Comparison of ENCODE assay signal across 8 cellular contexts in genomic region chr4:185183622-185184281, GRCh38. TPM values are rescaled to one million over a fixed set of nuclear protein-coding genes. Genes with fewer than 3 reads are reported as not detected.
DNase-seq lines count a peak whose midpoint lies in the region; ATAC-seq and TF ChIP-seq lines count a peak whose summit lies in the region.

No MANE protein-coding gene starts in this region.

- H3K36me3 ChIP-seq in liver (ENCODE audit: control insufficient read depth in 4 of 4, insufficient read depth in 3 of 4, low read depth in 1 of 4, low read length in 3 of 4): peaks cover 0 to 7% (median under 1%) of the 10 kb centered on the region in 4 donors

- TF ChIP-seq CTCF in coronary artery (IDR thresholded peaks at IDR 0.05) (peak; percentile 64), liver (IDR thresholded peaks at IDR 0.05; ENCODE audit: low read depth, low read length, missing input control) (peak; percentile 67)

- no peak overlapping the region for H3K4me3 ChIP-seq in coronary artery
- no peak overlapping the region for H3K4me3 ChIP-seq in liver (ENCODE audit: low read depth in 1 of 3, low read length in 3 of 3)

- no peak overlapping the region for H3K27ac ChIP-seq in coronary artery
- H3K27ac ChIP-seq in liver (ENCODE audit: low read depth in 1 of 2, low read length in 2 of 2): no peak overlapping the region

- H3K9ac ChIP-seq in liver (ENCODE audit: low read depth in 1 of 2, low read length in 2 of 2): no peak overlapping the region

- peak; percentile 31 for DNase-seq in GM04503 (ENCODE audit: low read depth)
- peak; percentile 47 to 87 for DNase-seq in NCI-H526 (lab: John Stamatoyannopoulos, UW)
- DNase-seq in activated CD4-positive, alpha-beta T cell treated with anti-CD3 and anti-CD28 coated beads for 48 hours: peak; percentile 83
- no peak for DNase-seq in coronary artery (ENCODE audit: low spot score)
- peak; percentile 45 to 62 (median 52) for DNase-seq in stimulated activated CD4-positive, alpha-beta T cell treated with anti-CD3 and anti-CD28 coated beads, TNF-alpha, amount 100 ng/mL, for 24 hours (ENCODE audit: low read depth in 3 of 3)
- DNase-seq in HuH-7.5 (ENCODE audit: low spot score): no peak

- TF ChIP-seq RAD21 in liver (IDR thresholded peaks at IDR 0.05): peak; percentile 83 to 87

- ATAC-seq in HG03432 (IDR thresholded peaks at IDR 0.05; ENCODE audit: unreplicated experiment): peak; percentile 72

- no peaks in the 10 kb centered on the region for H3K4me1 ChIP-seq in liver (ENCODE audit: control insufficient read depth in 4 of 4, insufficient read depth in 4 of 4, low read length in 3 of 4)

- no peaks in the 10 kb centered on the region for H3K9me3 ChIP-seq in liver (ENCODE audit: control insufficient read depth in 4 of 4, low read length in 3 of 4)

- 46% methylated on average over 6 of the region's 6 CpGs for WGBS in liver

- H3K27me3 ChIP-seq in liver (ENCODE audit: control insufficient read depth in 4 of 4, insufficient read depth in 4 of 4, low read length in 3 of 4): no peaks in the 10 kb centered on the region

TF ChIP-seq in liver, 16 proteins besides CTCF, POLR2A, EP300 and RAD21:
- TF ChIP-seq EGR1 (IDR thresholded peaks at IDR 0.05; ENCODE audit: low read depth in 2 of 2): no peak
- TF ChIP-seq, protein P1, sequence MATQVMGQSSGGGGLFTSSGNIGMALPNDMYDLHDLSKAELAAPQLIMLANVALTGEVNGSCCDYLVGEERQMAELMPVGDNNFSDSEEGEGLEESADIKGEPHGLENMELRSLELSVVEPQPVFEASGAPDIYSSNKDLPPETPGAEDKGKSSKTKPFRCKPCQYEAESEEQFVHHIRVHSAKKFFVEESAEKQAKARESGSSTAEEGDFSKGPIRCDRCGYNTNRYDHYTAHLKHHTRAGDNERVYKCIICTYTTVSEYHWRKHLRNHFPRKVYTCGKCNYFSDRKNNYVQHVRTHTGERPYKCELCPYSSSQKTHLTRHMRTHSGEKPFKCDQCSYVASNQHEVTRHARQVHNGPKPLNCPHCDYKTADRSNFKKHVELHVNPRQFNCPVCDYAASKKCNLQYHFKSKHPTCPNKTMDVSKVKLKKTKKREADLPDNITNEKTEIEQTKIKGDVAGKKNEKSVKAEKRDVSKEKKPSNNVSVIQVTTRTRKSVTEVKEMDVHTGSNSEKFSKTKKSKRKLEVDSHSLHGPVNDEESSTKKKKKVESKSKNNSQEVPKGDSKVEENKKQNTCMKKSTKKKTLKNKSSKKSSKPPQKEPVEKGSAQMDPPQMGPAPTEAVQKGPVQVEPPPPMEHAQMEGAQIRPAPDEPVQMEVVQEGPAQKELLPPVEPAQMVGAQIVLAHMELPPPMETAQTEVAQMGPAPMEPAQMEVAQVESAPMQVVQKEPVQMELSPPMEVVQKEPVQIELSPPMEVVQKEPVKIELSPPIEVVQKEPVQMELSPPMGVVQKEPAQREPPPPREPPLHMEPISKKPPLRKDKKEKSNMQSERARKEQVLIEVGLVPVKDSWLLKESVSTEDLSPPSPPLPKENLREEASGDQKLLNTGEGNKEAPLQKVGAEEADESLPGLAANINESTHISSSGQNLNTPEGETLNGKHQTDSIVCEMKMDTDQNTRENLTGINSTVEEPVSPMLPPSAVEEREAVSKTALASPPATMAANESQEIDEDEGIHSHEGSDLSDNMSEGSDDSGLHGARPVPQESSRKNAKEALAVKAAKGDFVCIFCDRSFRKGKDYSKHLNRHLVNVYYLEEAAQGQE (IDR thresholded peaks at IDR 0.05): no peak
- no peak for TF ChIP-seq HNF4G (IDR thresholded peaks at IDR 0.05)
- TF ChIP-seq FOXA2 (IDR thresholded peaks at IDR 0.05): no peak
- no peak for TF ChIP-seq FOXA1 (IDR thresholded peaks at IDR 0.05)
- TF ChIP-seq RXRA (IDR thresholded peaks at IDR 0.05): no peak
- no peak for TF ChIP-seq TAF1 (conservative IDR thresholded peaks at IDR 0.05)
- TF ChIP-seq HNF4A (conservative IDR thresholded peaks at IDR 0.05): no peak
- TF ChIP-seq NR2F2 (IDR thresholded peaks at IDR 0.05): no peak
- no peak for TF ChIP-seq ATF3 (IDR thresholded peaks at IDR 0.05)
- TF ChIP-seq MAX (IDR thresholded peaks at IDR 0.05): no peak
- no peak for TF ChIP-seq SP1 (IDR thresholded peaks at IDR 0.05)
- TF ChIP-seq GABPA (IDR thresholded peaks at IDR 0.05 in 1 of 2, conservative IDR thresholded peaks at IDR 0.05 in 1 of 2): no peak
- TF ChIP-seq YY1 (IDR thresholded peaks at IDR 0.05): no peak

RNA-seq across cellular contexts. Expression of gene CFAP97, which starts 20.0 kb away (rescaled TPM):
- total RNA-seq in liver: 10 to 100 TPM; 13.7 to 23.7 TPM
- polyA plus RNA-seq in liver: 10 to 100 TPM in 1 of 2 donors, 1 to 10 TPM in 1; 7.5 to 30.9 TPM

RNA-seq across cellular contexts. Expression of gene SNX25, which starts 25.6 kb away (rescaled TPM):
- 10 to 100 TPM in 1 of 2 donors, 1 to 10 TPM in 1; 5.9 to 13.9 TPM for total RNA-seq in liver
- polyA plus RNA-seq in liver: 1 to 10 TPM; 2.8 to 4.2 TPM

RNA-seq across cellular contexts. Expression of gene SLC25A4, which starts 40.7 kb away (rescaled TPM):
- total RNA-seq in liver: 10 to 100 TPM in 1 of 2 donors, 1 to 10 TPM in 1; 4.4 to 30.0 TPM
- polyA plus RNA-seq in liver: 10 to 100 TPM; 23.6 to 64.2 TPM

Comparison
In these comparisons a context has a peak if more than half of its experiments do, and no peak if none do; other contexts are left out.
1. DNase-seq: peak in GM04503 (single experiment), NCI-H526 (2 of 2), activated CD4-positive, alpha-beta T cell treated with anti-CD3 and anti-CD28 coated beads for 48 hours (single experiment) and stimulated activated CD4-positive, alpha-beta T cell treated with anti-CD3 and anti-CD28 coated beads, TNF-alpha, amount 100 ng/mL, for 24 hours (3 of 3); none in coronary artery (single experiment) and HuH-7.5 (single experiment).